In the genomic region with DNA sequence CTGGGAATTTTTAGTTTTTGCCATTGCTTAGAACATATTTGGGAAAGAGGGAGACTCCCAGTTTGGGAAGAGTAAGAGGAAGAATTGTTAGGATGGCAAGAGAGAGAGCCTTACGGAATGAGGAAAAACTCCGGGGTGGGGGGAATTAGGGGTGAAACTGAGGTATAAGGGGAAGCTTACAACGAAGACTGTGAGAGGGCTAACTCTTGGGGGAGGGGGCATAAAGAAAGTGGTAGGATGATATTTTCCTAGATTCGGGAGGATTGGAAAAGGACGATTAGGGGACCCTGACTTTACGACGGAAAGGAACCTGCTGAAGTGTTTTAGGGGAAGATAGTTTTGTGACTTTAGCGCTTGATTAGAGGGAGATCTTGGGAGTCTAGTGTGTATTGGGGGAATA, we compare ENCODE assay signal across 8 cellular contexts. TPM values are rescaled to one million over a fixed set of nuclear protein-coding genes. Genes with fewer than 3 reads are reported as not detected.
DNase-seq lines count a peak whose midpoint lies in the region; ATAC-seq and TF ChIP-seq lines count a peak whose summit lies in the region.

No MANE protein-coding gene starts in this region.

- no peak for DNase-seq in HFFc6
- DNase-seq in T-helper 17 cell: no peak
- DNase-seq in HEK293T (ENCODE audit: extremely low spot score): no peak
- DNase-seq in middle frontal gyrus (ENCODE audit: extremely low spot score, low spot score): no peak

- H3K27ac ChIP-seq in gastroesophageal sphincter (peak overlapping the region; percentile 89 to 93 (median 92)), skin epidermis (peak overlapping the region in 20 of 21 experiments; percentile 52 to 91 (median 83))

- 0 to 19% methylated on average over 3 to 8 of the region's 8 CpGs for WGBS in gastroesophageal sphincter (ENCODE audit: low coverage in 1 of 2), 2 donors

- no peak for TF ChIP-seq CTCF in HFFc6 (IDR thresholded peaks at IDR 0.05)
- TF ChIP-seq CTCF in gastroesophageal sphincter (IDR thresholded peaks at IDR 0.05): no peak

- TF ChIP-seq POLR2A in gastroesophageal sphincter (IDR thresholded peaks at IDR 0.05): no peak

- H3K4me3 Mint-ChIP-seq in HFFc6 (peak overlapping the region; percentile 94), T-helper 17 cell (peak overlapping the region; percentile 97)

- H3K9me3 ChIP-seq in T-helper 17 cell (ENCODE audit: control insufficient read depth, low read length, poor library complexity, severe bottlenecking): no peaks in the 10 kb centered on the region
- no peaks in the 10 kb centered on the region for H3K9me3 ChIP-seq in gastroesophageal sphincter

- H3K36me3 ChIP-seq in gastroesophageal sphincter: no peaks in the 10 kb centered on the region

- peaks cover 4% of the 10 kb centered on the region; the same call in 1 of the 2 replicates for H3K27me3 Mint-ChIP-seq in HFFc6 (ENCODE audit: insufficient read depth)
- no peaks in the 10 kb centered on the region for H3K27me3 Mint-ChIP-seq in T-helper 17 cell

- peak overlapping the region; percentile 72 to 90 for H3K4me3 ChIP-seq in gastroesophageal sphincter
- H3K4me3 ChIP-seq in skin epidermis: peak overlapping the region; percentile 55 to 82 (median 67)

- H3K27me3 ChIP-seq in gastroesophageal sphincter: no peaks in the 10 kb centered on the region

- ATAC-seq in T-helper 17 cell: no peak
- ATAC-seq in gastroesophageal sphincter: no peak
- ATAC-seq in GM19452 (IDR thresholded peaks at IDR 0.05; ENCODE audit: unreplicated experiment): no peak
- no peak for ATAC-seq in HG03280 (IDR thresholded peaks at IDR 0.05; ENCODE audit: unreplicated experiment)

- H3K4me1 ChIP-seq in gastroesophageal sphincter: peaks cover 0 to 18% (median 0%) of the 10 kb centered on the region in 3 donors

- CTCF ChIA-PET in HEK293T (lab: Yijun Ruan, JAX): no interaction called here

- H3K36me3 Mint-ChIP-seq in HFFc6 (ENCODE audit: low read depth) (peaks cover 5% of the 10 kb centered on the region; the same call in 1 of the 2 replicates), T-helper 17 cell (ENCODE audit: low read depth) (no peaks in the 10 kb centered on the region)

- H3K4me1 Mint-ChIP-seq in HFFc6 (ENCODE audit: low read depth): peaks cover 14% of the 10 kb centered on the region
- peaks cover 11% of the 10 kb centered on the region for H3K4me1 Mint-ChIP-seq in T-helper 17 cell

- POLR2A ChIA-PET in HEK293T (lab: Yijun Ruan, JAX): no interaction called here

- H3K27ac Mint-ChIP-seq in HFFc6: peak overlapping the region; percentile 95
- H3K27ac Mint-ChIP-seq in T-helper 17 cell: peak overlapping the region; percentile 98

- no peaks in the 10 kb centered on the region for H3K9me3 Mint-ChIP-seq in HFFc6

- TF ChIP-seq EP300 in gastroesophageal sphincter (IDR thresholded peaks at IDR 0.05): no peak

TF ChIP-seq in HEK293T, 16 proteins besides CTCF, POLR2A, EP300 and RAD21:
- TF ChIP-seq FOXK2 (IDR thresholded peaks at IDR 0.05): no peak
- no peak for TF ChIP-seq LEF1 (IDR thresholded peaks at IDR 0.05; ENCODE audit: borderline replicate concordance)
- no peak for TF ChIP-seq HDGF (IDR thresholded peaks at IDR 0.05; ENCODE audit: borderline replicate concordance)
- no peak for TF ChIP-seq ELF4 (IDR thresholded peaks at IDR 0.05)

RNA-seq across cellular contexts. Expression of a gene that starts 0.6 kb away (rescaled TPM):
- total RNA-seq in HFFc6 (2021; fragmentation: NEBNext Ultra II Directional; extraction: Animal tissue kit (Norgen Biotek cat#: 25700)): 10 to 100 TPM; 23.9 to 30.3 (median 25.5) TPM
- 10 to 100 TPM in 1 of 2 donors, 1 to 10 TPM in 1; 8.2 to 10.5 TPM for total RNA-seq in T-helper 17 cell
- 10 to 100 TPM in 3 of 4 donors, 1 to 10 TPM in 1; 8.9 to 15.3 (median 12.5) TPM for total RNA-seq in gastroesophageal sphincter
